In genomic region chr2:108634591-108635160, GRCh38 we compare ENCODE assay signal across 14 cellular contexts.
A peak's percentile ranks its signal among the peaks of the same experiment; 100 is the strongest.
DNase-seq lines count a peak whose midpoint lies in the region; ATAC-seq and TF ChIP-seq lines count a peak whose summit lies in the region.
"Had no signal": no experiment of that assay in that cellular context is flagged by ENCODE, and none has a peak within 500 bp of the region (broad histone marks: within the 10 kb centered on the region; RNA-seq: fewer than 3 reads in every experiment).

No MANE protein-coding gene starts in this region.

- no peaks in the 10 kb centered on the region for H3K27me3 ChIP-seq in Panc1 (ENCODE audit: control insufficient read depth, insufficient read depth, low read length)
- H3K27me3 ChIP-seq in gastrocnemius medialis = no peaks in the 10 kb centered on the region
- H3K27me3 ChIP-seq: thyroid gland had no signal

- peaks cover 4% of the 10 kb centered on the region for H3K9me3 Mint-ChIP-seq in glutamatergic neuron (ENCODE audit: unreplicated experiment)
- H3K9me3 Mint-ChIP-seq: naive thymus-derived CD8-positive, alpha-beta T cell had no signal

- ATAC-seq in Panc1 (no peak), gastrocnemius medialis (no peak), esophagus mucosa (no peak), HG02759 (IDR thresholded peaks at IDR 0.05; ENCODE audit: unreplicated experiment) (no peak)
- ATAC-seq: naive thymus-derived CD8-positive, alpha-beta T cell had no signal

- H3K4me3 ChIP-seq in Panc1 (ENCODE audit: low read depth in 2 of 2, low read length in 2 of 2) (no peak overlapping the region), gastrocnemius medialis (no peak overlapping the region)
- H3K4me3 ChIP-seq: thyroid gland had no signal

- no TSS peak for BruUV-seq in Panc1 (replicated peaks; lab: Mats Ljungman, UMichigan)

- H3K27ac Mint-ChIP-seq in glutamatergic neuron (ENCODE audit: unreplicated experiment) = peak overlapping the region; percentile 92

- no peaks in the 10 kb centered on the region for H3K27me3 Mint-ChIP-seq in glutamatergic neuron (ENCODE audit: unreplicated experiment)
- H3K27me3 Mint-ChIP-seq: naive thymus-derived CD8-positive, alpha-beta T cell had no signal

- H3K4me3 Mint-ChIP-seq in glutamatergic neuron (ENCODE audit: unreplicated experiment) = no peak overlapping the region
- H3K4me3 Mint-ChIP-seq: naive thymus-derived CD8-positive, alpha-beta T cell had no signal

- H3K27ac ChIP-seq in Panc1 (ENCODE audit: low read length) (peak overlapping the region; percentile 81), gastrocnemius medialis (peak overlapping the region; percentile 35 to 92 (median 89))
- H3K27ac ChIP-seq: HL-60 had no signal

- H3K4me1 Mint-ChIP-seq in glutamatergic neuron (ENCODE audit: low read depth, unreplicated experiment) = peaks cover 42% of the 10 kb centered on the region

- POLR2A ChIA-PET in Panc1 (lab: Charles Lee) = interaction anchor here (0.5 kb wide), 1 partner anchor 49 kb away, joined by 4 read pairs; no protein-coding TSS in a partner anchor

- in situ Hi-C loops in Panc1 (cut with HindIII; ENCODE audit: low pct_unique_long_range_greater_than_20kb, low sequenced_read_pairs) (no loop called here), gastrocnemius medialis (cut with MboI; ENCODE audit: low sequenced_read_pairs in 4 of 4) (no loop called here)

- CTCF ChIA-PET in Panc1 (lab: Charles Lee) = interaction anchor here (0.6 to 0.7 kb wide), 2 partner anchors 14 to 51 kb away, joined by 3 to 10 read pairs; no protein-coding TSS in a partner anchor

- no peak for TF ChIP-seq CTCF in Panc1 (IDR thresholded peaks at IDR 0.05)
- TF ChIP-seq CTCF in glutamatergic neuron (IDR thresholded peaks at IDR 0.05; ENCODE audit: partially characterized antibody, unreplicated experiment) = no peak
- no peak for TF ChIP-seq CTCF in gastrocnemius medialis (IDR thresholded peaks at IDR 0.05 in 4 of 5, conservative IDR thresholded peaks at IDR 0.05 in 1 of 5)

- TF ChIP-seq POLR2A in gastrocnemius medialis (IDR thresholded peaks at IDR 0.05) = no peak

- H3K36me3 Mint-ChIP-seq in glutamatergic neuron (ENCODE audit: unreplicated experiment) = no peaks in the 10 kb centered on the region
- H3K36me3 Mint-ChIP-seq: naive thymus-derived CD8-positive, alpha-beta T cell had no signal

- intact Hi-C loops in Panc1 (cut with micrococcal nuclease; ENCODE audit: unreplicated experiment) (no loop called here), gastrocnemius medialis (cut with DNase I; ENCODE audit: low total_unique reads) (no loop called here)

- H3K36me3 ChIP-seq in Panc1 (ENCODE audit: control insufficient read depth, insufficient read depth, low read length) (no peaks in the 10 kb centered on the region), gastrocnemius medialis (no peaks in the 10 kb centered on the region)
- H3K36me3 ChIP-seq: thyroid gland had no signal

- peaks cover 68% of the 10 kb centered on the region for H3K4me1 ChIP-seq in Panc1 (ENCODE audit: control insufficient read depth, insufficient read depth, low read length)
- H3K4me1 ChIP-seq in gastrocnemius medialis = peaks cover 71 to 82% of the 10 kb centered on the region in 2 donors

- peak; percentile 53 for DNase-seq in NCI-H2029 (lab: John Stamatoyannopoulos, UW)
- no peak for DNase-seq in NCI-H2029 treated with DMSO at 0.1 percent for 48 hours (lab: John Stamatoyannopoulos, UW)
- no peak for DNase-seq in Panc1 (ENCODE audit: low read depth, low spot score)
- DNase-seq in glutamatergic neuron = no peak
- DNase-seq in gastrocnemius medialis = no peak
- DNase-seq in HuH-7 (ENCODE audit: low spot score) = no peak
- DNase-seq: activated naive CD4-positive, alpha-beta T cell treated with anti-CD3 and anti-CD28 coated beads, Interleukin-2, amount 50 U/mL, for 16 hours; cerebellar nuclear complex; naive thymus-derived CD8-positive, alpha-beta T cell; small intestine; thyroid gland had no signal

- H3K9me3 ChIP-seq in Panc1 (ENCODE audit: control insufficient read depth, insufficient read depth, low read depth, low read length) (no peaks in the 10 kb centered on the region), gastrocnemius medialis (no peaks in the 10 kb centered on the region)
- H3K9me3 ChIP-seq: thyroid gland had no signal
